In genomic region chr17:2170023-2170422, GRCh38 we compare ENCODE assay signal across 11 cellular contexts.
DNase-seq lines count a peak whose midpoint lies in the region; ATAC-seq and TF ChIP-seq lines count a peak whose summit lies in the region.
"Had no signal": no experiment of that assay in that cellular context is flagged by ENCODE, and none has a peak within 500 bp of the region (broad histone marks: within the 10 kb centered on the region; RNA-seq: fewer than 3 reads in every experiment).

No MANE protein-coding gene starts in this region.

- no peak for TF ChIP-seq POLR2A in prostate gland (IDR thresholded peaks at IDR 0.05)

- no peak overlapping the region for H3K14ac ChIP-seq in mesenchymal stem cell (ENCODE audit: low read length in 2 of 2)

- H3K36me3 Mint-ChIP-seq in activated CD8-positive, alpha-beta T cell treated with anti-CD3 and anti-CD28 coated beads for 36 hours (ENCODE audit: low read depth): peaks cover 19% of the 10 kb centered on the region

- H2BK15ac ChIP-seq in mesenchymal stem cell (ENCODE audit: low read depth, poor library complexity, severe bottlenecking): no peak overlapping the region

- no peak overlapping the region for H3K9ac ChIP-seq in mesenchymal stem cell (ENCODE audit: low read length)

- H3K4me2 ChIP-seq in DOHH2 (ENCODE audit: low read length): no peak overlapping the region
- H3K4me2 ChIP-seq in mesenchymal stem cell (ENCODE audit: low read length, poor library complexity, severe bottlenecking): no peak overlapping the region

- H3K79me1 ChIP-seq in mesenchymal stem cell (replicated peaks; ENCODE audit: low read length, poor library complexity, severe bottlenecking): peaks cover 21% of the 10 kb centered on the region

- no peaks in the 10 kb centered on the region for H4K20me1 ChIP-seq in DOHH2 (ENCODE audit: control insufficient read depth, insufficient read depth, low read depth, low read length)

- peak; percentile 55 for ATAC-seq in activated CD8-positive, alpha-beta T cell treated with anti-CD3 and anti-CD28 coated beads for 36 hours
- ATAC-seq in HG03354 (IDR thresholded peaks at IDR 0.05; ENCODE audit: poor library complexity, severe bottlenecking, unreplicated experiment) (no peak), GM18873 (IDR thresholded peaks at IDR 0.05; ENCODE audit: low FRiP score, unreplicated experiment) (no peak)

- H3K27ac Mint-ChIP-seq in activated CD8-positive, alpha-beta T cell treated with anti-CD3 and anti-CD28 coated beads for 36 hours: no peak overlapping the region

- CTCF ChIA-PET in activated CD8-positive, alpha-beta T cell treated with anti-CD3 and anti-CD28 coated beads for 36 hours (lab: Charles Lee): interaction anchor here (0.8 to 3.2 kb wide), 3 partner anchors 75 to 115 kb away, joined by 3 to 11 read pairs (median 4); partner anchors contain the start of gene HIC1

- H4K8ac ChIP-seq in mesenchymal stem cell (ENCODE audit: low read length): peak overlapping the region; percentile 45

- H3K9me2 ChIP-seq in DOHH2 (replicated peaks; ENCODE audit: control insufficient read depth, low read length): no peaks in the 10 kb centered on the region

- H3K4me1 ChIP-seq in DOHH2 (ENCODE audit: control insufficient read depth, low read length) (no peaks in the 10 kb centered on the region), mesenchymal stem cell (ENCODE audit: control insufficient read depth, insufficient read depth, low read depth, low read length) (peaks cover 21% of the 10 kb centered on the region), prostate gland (replicated peaks) (peaks cover 9% of the 10 kb centered on the region)

- H2BK120ac ChIP-seq in mesenchymal stem cell (ENCODE audit: low read depth, low read length): no peak overlapping the region

- H3K23ac ChIP-seq in mesenchymal stem cell (ENCODE audit: low read length in 2 of 2): no peak overlapping the region

- peaks cover 13% of the 10 kb centered on the region for H3K36me3 ChIP-seq in DOHH2 (ENCODE audit: control insufficient read depth, low read length)
- peaks cover 2% of the 10 kb centered on the region for H3K36me3 ChIP-seq in H7 (replicated peaks; ENCODE audit: control insufficient read depth, insufficient read depth, low read length)
- peaks cover 17 to 49% of the 10 kb centered on the region in 2 experiments for H3K36me3 ChIP-seq in mesenchymal stem cell (ENCODE audit: control insufficient read depth in 1 of 2, insufficient read depth in 2 of 2, low read depth in 1 of 2, low read length in 2 of 2)
- no peaks in the 10 kb centered on the region for H3K36me3 ChIP-seq in prostate gland

- H3K27ac ChIP-seq in DOHH2 (ENCODE audit: low read depth, low read length) (no peak overlapping the region), mesenchymal stem cell (ENCODE audit: low read length, poor library complexity, severe bottlenecking) (no peak overlapping the region), prostate gland (no peak overlapping the region)
- H3K27ac ChIP-seq: upper lobe of left lung had no signal

- H4K91ac ChIP-seq in mesenchymal stem cell (ENCODE audit: low read length): no peak overlapping the region

- H3K79me2 ChIP-seq in DOHH2 (ENCODE audit: control insufficient read depth, low read length): no peaks in the 10 kb centered on the region

- peak; percentile 64 for DNase-seq in H7
- DNase-seq in activated CD8-positive, alpha-beta T cell treated with anti-CD3 and anti-CD28 coated beads for 36 hours: peak; percentile 56
- DNase-seq in mesenchymal stem cell: no peak
- DNase-seq in NK-92 treated with Interleukin-12 subunit alpha and Interleukin-12 subunit beta, amount 100 ng/mL, for 24 hours (lab: John Stamatoyannopoulos, UW): no peak
- DNase-seq in prostate gland (ENCODE audit: low spot score): no peak
- DNase-seq: NCI-H1048, upper lobe of left lung had no signal

- 87% methylated on average over 9 of the region's 9 CpGs for WGBS in mesenchymal stem cell
- 85% methylated on average over 9 of the region's 9 CpGs for WGBS in prostate gland

- no peaks in the 10 kb centered on the region for H3K27me3 Mint-ChIP-seq in activated CD8-positive, alpha-beta T cell treated with anti-CD3 and anti-CD28 coated beads for 36 hours
- H3K27me3 Mint-ChIP-seq: T-cell had no signal

- H3K9me3 Mint-ChIP-seq in activated CD8-positive, alpha-beta T cell treated with anti-CD3 and anti-CD28 coated beads for 36 hours: no peaks in the 10 kb centered on the region
- H3K9me3 Mint-ChIP-seq: T-cell had no signal

- POLR2A ChIA-PET in activated CD8-positive, alpha-beta T cell treated with anti-CD3 and anti-CD28 coated beads for 36 hours (lab: Charles Lee): no interaction called here

- peak overlapping the region; percentile 22 to 55 for H2BK12ac ChIP-seq in mesenchymal stem cell (ENCODE audit: low read length in 2 of 2)

- no peak overlapping the region for H3K4me3 Mint-ChIP-seq in activated CD8-positive, alpha-beta T cell treated with anti-CD3 and anti-CD28 coated beads for 36 hours
- H3K4me3 Mint-ChIP-seq: T-cell had no signal

- H3K9me3 ChIP-seq in DOHH2 (ENCODE audit: control insufficient read depth, insufficient read depth, low read length) (no peaks in the 10 kb centered on the region), mesenchymal stem cell (ENCODE audit: control insufficient read depth, low read length) (no peaks in the 10 kb centered on the region), prostate gland (no peaks in the 10 kb centered on the region)
- H3K9me3 ChIP-seq: upper lobe of left lung had no signal

- H3K4me3 ChIP-seq in DOHH2 (ENCODE audit: low read length): no peak overlapping the region
- no peak overlapping the region for H3K4me3 ChIP-seq in H7 (ENCODE audit: insufficient read depth, low read depth, low read length)
- H3K4me3 ChIP-seq in mesenchymal stem cell (ENCODE audit: insufficient read depth in 1 of 2, low read depth in 1 of 2, low read length in 2 of 2): no peak overlapping the region
- H3K4me3 ChIP-seq in prostate gland: no peak overlapping the region
- H3K4me3 ChIP-seq: upper lobe of left lung had no signal

- TF ChIP-seq CTCF in DOHH2 (IDR thresholded peaks at IDR 0.05; ENCODE audit: low read depth, low read length, poor library complexity, severe bottlenecking): peak; percentile 73
- TF ChIP-seq CTCF in activated CD8-positive, alpha-beta T cell treated with anti-CD3 and anti-CD28 coated beads for 36 hours (IDR thresholded peaks at IDR 0.05): no peak
- TF ChIP-seq CTCF in prostate gland (IDR thresholded peaks at IDR 0.05): no peak

- no peaks in the 10 kb centered on the region for H3K4me1 Mint-ChIP-seq in activated CD8-positive, alpha-beta T cell treated with anti-CD3 and anti-CD28 coated beads for 36 hours (ENCODE audit: low read depth)
- H3K4me1 Mint-ChIP-seq: T-cell had no signal

- H2AK5ac ChIP-seq in mesenchymal stem cell (ENCODE audit: low read length, severe bottlenecking): no peak overlapping the region

- H3K27me3 ChIP-seq in DOHH2 (ENCODE audit: control insufficient read depth, low read length) (no peaks in the 10 kb centered on the region), H7 (ENCODE audit: control insufficient read depth, insufficient read depth, low read length) (no peaks in the 10 kb centered on the region), mesenchymal stem cell (ENCODE audit: control insufficient read depth in 1 of 2, insufficient read depth in 1 of 2, low read length in 2 of 2) (no peaks in the 10 kb centered on the region), prostate gland (replicated peaks; ENCODE audit: insufficient read depth) (no peaks in the 10 kb centered on the region)
- H3K27me3 ChIP-seq: upper lobe of left lung had no signal

- H2BK5ac ChIP-seq in mesenchymal stem cell (ENCODE audit: low read depth, low read length, poor library complexity, severe bottlenecking): no peak overlapping the region

- peak overlapping the region in 1 of 2 experiments; percentile 17 for H3K4ac ChIP-seq in mesenchymal stem cell (ENCODE audit: low read depth in 1 of 2, low read length in 2 of 2)

- H3F3A ChIP-seq in DOHH2 (ENCODE audit: control insufficient read depth, insufficient read depth): no peaks in the 10 kb centered on the region

- H2AFZ ChIP-seq in mesenchymal stem cell (ENCODE audit: low read depth, low read length): no peak overlapping the region

- H3K18ac ChIP-seq in mesenchymal stem cell (ENCODE audit: low read depth in 1 of 2, low read length in 2 of 2): peak overlapping the region in 1 of 2 experiments; percentile 11

- intact Hi-C loops in activated CD8-positive, alpha-beta T cell treated with anti-CD3 and anti-CD28 coated beads for 36 hours (cut with micrococcal nuclease): no loop called here
- intact Hi-C loops in prostate gland (cut with DNase I): no loop called here

Comparison
In these comparisons a context has a peak if more than half of its experiments do, and no peak if none do; other contexts are left out.
1. DNase-seq: peak in H7 (single experiment) and activated CD8-positive, alpha-beta T cell treated with anti-CD3 and anti-CD28 coated beads for 36 hours (single experiment); none in mesenchymal stem cell (single experiment), NK-92 treated with Interleukin-12 subunit alpha and Interleukin-12 subunit beta, amount 100 ng/mL, for 24 hours (single experiment) and prostate gland (single experiment).